Comparison of ENCODE assay signal across 1 cellular context in the genomic region with DNA sequence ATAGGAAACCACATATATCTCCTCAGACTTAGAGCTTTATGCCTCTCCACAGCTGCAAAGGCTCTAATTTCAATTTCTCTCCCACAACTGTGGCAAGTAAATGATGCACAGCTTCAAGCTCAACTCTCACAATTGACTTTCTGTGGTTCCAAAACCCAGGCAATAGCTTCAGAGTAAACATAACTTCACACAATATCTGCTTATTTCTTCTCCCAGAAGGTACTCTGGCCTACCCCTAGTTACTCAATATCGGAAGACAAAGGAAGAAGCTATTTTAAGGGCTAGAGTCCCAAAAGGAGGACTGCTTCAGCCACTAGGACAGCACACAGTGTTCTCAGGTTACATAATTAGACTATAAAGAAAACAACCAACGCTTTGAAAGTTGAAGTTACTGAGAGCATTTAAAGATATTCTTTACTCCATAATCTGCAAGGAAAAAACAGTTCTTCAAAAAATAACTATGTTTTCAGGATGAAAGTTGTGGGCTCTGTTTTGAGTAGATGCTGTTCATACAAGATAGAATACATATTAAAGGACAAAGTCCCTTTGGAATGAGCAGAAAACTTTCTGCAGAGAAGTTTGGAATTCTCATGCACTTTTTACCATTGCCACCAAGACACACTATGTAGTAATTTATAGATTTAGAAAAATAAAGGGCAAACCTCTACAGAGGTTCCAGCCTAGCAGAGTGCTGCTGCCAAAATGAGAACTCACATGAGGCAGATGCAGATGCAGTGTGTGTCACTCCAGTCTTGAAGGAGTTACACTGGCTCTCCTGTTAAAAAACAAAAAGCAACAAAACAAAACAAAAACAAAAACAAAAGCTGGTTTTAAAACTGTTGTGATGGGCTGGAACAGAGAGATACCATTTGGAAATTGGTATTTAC.
TF ChIP-seq lines count a peak whose summit lies in the region.

No MANE protein-coding gene starts in this region.

TF ChIP-seq in HepG2, 621 proteins besides CTCF, POLR2A, EP300 and RAD21 (continued from another document):
- TF ChIP-seq, protein P1, sequence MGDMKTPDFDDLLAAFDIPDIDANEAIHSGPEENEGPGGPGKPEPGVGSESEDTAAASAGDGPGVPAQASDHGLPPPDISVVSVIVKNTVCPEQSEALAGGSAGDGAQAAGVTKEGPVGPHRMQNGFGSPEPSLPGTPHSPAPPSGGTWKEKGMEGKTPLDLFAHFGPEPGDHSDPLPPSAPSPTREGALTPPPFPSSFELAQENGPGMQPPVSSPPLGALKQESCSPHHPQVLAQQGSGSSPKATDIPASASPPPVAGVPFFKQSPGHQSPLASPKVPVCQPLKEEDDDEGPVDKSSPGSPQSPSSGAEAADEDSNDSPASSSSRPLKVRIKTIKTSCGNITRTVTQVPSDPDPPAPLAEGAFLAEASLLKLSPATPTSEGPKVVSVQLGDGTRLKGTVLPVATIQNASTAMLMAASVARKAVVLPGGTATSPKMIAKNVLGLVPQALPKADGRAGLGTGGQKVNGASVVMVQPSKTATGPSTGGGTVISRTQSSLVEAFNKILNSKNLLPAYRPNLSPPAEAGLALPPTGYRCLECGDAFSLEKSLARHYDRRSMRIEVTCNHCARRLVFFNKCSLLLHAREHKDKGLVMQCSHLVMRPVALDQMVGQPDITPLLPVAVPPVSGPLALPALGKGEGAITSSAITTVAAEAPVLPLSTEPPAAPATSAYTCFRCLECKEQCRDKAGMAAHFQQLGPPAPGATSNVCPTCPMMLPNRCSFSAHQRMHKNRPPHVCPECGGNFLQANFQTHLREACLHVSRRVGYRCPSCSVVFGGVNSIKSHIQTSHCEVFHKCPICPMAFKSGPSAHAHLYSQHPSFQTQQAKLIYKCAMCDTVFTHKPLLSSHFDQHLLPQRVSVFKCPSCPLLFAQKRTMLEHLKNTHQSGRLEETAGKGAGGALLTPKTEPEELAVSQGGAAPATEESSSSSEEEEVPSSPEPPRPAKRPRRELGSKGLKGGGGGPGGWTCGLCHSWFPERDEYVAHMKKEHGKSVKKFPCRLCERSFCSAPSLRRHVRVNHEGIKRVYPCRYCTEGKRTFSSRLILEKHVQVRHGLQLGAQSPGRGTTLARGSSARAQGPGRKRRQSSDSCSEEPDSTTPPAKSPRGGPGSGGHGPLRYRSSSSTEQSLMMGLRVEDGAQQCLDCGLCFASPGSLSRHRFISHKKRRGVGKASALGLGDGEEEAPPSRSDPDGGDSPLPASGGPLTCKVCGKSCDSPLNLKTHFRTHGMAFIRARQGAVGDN (CRISPR knock-in tag; IDR thresholded peaks at IDR 0.05): no peak
- TF ChIP-seq FOXP1 (IDR thresholded peaks at IDR 0.05): no peak
- peak; percentile 19; the same call in 1 of the 2 replicates for TF ChIP-seq FOXP1 (CRISPR knock-in tag; IDR thresholded peaks at IDR 0.05)
- TF ChIP-seq HNF4A (CRISPR knock-in tag; IDR thresholded peaks at IDR 0.05): peak; percentile 14; the same call in 1 of the 2 replicates
- TF ChIP-seq SOX5 (CRISPR knock-in tag; IDR thresholded peaks at IDR 0.05; ENCODE audit: borderline replicate concordance): peak; percentile 45; the same call in 1 of the 2 replicates
- 0 out of 2 replicates have a peak, but pooled peaks have one; percentile 15 for TF ChIP-seq BCL6 (CRISPR knock-in tag; IDR thresholded peaks at IDR 0.05)
- TF ChIP-seq, protein P2, sequence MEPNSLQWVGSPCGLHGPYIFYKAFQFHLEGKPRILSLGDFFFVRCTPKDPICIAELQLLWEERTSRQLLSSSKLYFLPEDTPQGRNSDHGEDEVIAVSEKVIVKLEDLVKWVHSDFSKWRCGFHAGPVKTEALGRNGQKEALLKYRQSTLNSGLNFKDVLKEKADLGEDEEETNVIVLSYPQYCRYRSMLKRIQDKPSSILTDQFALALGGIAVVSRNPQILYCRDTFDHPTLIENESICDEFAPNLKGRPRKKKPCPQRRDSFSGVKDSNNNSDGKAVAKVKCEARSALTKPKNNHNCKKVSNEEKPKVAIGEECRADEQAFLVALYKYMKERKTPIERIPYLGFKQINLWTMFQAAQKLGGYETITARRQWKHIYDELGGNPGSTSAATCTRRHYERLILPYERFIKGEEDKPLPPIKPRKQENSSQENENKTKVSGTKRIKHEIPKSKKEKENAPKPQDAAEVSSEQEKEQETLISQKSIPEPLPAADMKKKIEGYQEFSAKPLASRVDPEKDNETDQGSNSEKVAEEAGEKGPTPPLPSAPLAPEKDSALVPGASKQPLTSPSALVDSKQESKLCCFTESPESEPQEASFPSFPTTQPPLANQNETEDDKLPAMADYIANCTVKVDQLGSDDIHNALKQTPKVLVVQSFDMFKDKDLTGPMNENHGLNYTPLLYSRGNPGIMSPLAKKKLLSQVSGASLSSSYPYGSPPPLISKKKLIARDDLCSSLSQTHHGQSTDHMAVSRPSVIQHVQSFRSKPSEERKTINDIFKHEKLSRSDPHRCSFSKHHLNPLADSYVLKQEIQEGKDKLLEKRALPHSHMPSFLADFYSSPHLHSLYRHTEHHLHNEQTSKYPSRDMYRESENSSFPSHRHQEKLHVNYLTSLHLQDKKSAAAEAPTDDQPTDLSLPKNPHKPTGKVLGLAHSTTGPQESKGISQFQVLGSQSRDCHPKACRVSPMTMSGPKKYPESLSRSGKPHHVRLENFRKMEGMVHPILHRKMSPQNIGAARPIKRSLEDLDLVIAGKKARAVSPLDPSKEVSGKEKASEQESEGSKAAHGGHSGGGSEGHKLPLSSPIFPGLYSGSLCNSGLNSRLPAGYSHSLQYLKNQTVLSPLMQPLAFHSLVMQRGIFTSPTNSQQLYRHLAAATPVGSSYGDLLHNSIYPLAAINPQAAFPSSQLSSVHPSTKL (CRISPR knock-in tag; IDR thresholded peaks at IDR 0.05): 0 out of 2 replicates have a peak, but pooled peaks have one; percentile 29
- TF ChIP-seq, protein P3, sequence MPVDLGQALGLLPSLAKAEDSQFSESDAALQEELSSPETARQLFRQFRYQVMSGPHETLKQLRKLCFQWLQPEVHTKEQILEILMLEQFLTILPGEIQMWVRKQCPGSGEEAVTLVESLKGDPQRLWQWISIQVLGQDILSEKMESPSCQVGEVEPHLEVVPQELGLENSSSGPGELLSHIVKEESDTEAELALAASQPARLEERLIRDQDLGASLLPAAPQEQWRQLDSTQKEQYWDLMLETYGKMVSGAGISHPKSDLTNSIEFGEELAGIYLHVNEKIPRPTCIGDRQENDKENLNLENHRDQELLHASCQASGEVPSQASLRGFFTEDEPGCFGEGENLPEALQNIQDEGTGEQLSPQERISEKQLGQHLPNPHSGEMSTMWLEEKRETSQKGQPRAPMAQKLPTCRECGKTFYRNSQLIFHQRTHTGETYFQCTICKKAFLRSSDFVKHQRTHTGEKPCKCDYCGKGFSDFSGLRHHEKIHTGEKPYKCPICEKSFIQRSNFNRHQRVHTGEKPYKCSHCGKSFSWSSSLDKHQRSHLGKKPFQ (CRISPR knock-in tag; IDR thresholded peaks at IDR 0.05; ENCODE audit: insufficient replicate concordance): no peak
- TF ChIP-seq CEBPG (CRISPR knock-in tag; IDR thresholded peaks at IDR 0.05): peak; percentile 36; the same call in 1 of the 2 replicates
- TF ChIP-seq, protein P4, sequence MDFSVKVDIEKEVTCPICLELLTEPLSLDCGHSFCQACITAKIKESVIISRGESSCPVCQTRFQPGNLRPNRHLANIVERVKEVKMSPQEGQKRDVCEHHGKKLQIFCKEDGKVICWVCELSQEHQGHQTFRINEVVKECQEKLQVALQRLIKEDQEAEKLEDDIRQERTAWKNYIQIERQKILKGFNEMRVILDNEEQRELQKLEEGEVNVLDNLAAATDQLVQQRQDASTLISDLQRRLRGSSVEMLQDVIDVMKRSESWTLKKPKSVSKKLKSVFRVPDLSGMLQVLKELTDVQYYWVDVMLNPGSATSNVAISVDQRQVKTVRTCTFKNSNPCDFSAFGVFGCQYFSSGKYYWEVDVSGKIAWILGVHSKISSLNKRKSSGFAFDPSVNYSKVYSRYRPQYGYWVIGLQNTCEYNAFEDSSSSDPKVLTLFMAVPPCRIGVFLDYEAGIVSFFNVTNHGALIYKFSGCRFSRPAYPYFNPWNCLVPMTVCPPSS (IDR thresholded peaks at IDR 0.05): no peak
- TF ChIP-seq ERF (CRISPR knock-in tag; IDR thresholded peaks at IDR 0.05): 0 out of 2 replicates have a peak, but pooled peaks have one; percentile 2
- TF ChIP-seq SOX13 (IDR thresholded peaks at IDR 0.05): no peak
- TF ChIP-seq SOX13 (CRISPR knock-in tag; conservative IDR thresholded peaks at IDR 0.05 in 1 of 2, IDR thresholded peaks at IDR 0.05 in 1 of 2): peak in 1 of 2 experiments; percentile 72; a peak in 2 of 4 replicates
- peak; percentile 35; the same call in 1 of the 2 replicates for TF ChIP-seq SIX1 (CRISPR knock-in tag; IDR thresholded peaks at IDR 0.05; ENCODE audit: borderline replicate concordance)
- TF ChIP-seq ZNF775 (CRISPR knock-in tag; IDR thresholded peaks at IDR 0.05; ENCODE audit: borderline replicate concordance): no peak
- TF ChIP-seq SIX4 (CRISPR knock-in tag; IDR thresholded peaks at IDR 0.05): peak; percentile 54; the same call in 1 of the 2 replicates
